Comparison of ENCODE assay signal across 8 cellular contexts in the genomic region with DNA sequence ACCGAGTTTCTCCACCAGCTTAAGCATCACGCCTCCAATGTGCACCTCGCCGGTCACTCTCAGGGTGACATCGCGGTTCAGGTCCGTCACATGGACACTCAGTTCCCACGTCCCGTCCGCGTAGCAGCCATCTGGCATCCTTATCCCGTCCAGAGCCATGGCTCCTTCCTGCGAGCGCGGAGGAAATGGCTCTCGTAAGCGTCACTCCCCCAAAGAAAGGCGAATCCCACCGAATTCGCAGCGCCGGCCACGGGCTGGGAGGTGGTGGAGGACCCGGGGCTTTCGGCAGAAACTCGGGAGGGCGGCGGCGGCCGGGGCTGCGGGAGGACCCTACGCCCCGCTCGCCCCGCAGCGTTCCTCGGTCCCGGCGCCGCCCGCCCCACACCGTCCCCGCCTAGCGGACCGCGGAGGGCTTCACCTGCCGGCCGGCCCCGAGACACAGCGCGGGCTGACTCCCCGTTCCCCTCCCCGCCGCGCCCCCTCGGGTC. TPM values are rescaled to one million over a fixed set of nuclear protein-coding genes. Genes with fewer than 3 reads are reported as not detected.
A peak's percentile ranks its signal among the peaks of the same experiment; 100 is the strongest.
DNase-seq lines count a peak whose midpoint lies in the region; ATAC-seq and TF ChIP-seq lines count a peak whose summit lies in the region.

No MANE protein-coding gene starts in this region.

- no peaks in the 10 kb centered on the region for H4K20me1 ChIP-seq in OCI-LY1 (ENCODE audit: insufficient read depth, low read length)

- H3F3A ChIP-seq in OCI-LY1 (ENCODE audit: insufficient read depth, low read length), result no peaks in the 10 kb centered on the region

- H3K9ac ChIP-seq in OCI-LY1 (ENCODE audit: low read length), result peak overlapping the region; percentile 23; the same call in 1 of the 2 replicates

- H3K4me1 ChIP-seq in HEK293 (ENCODE audit: control insufficient read depth, insufficient read depth, low read length), result peaks cover 17% of the 10 kb centered on the region; the same call in 1 of the 2 replicates
- peaks cover 11% of the 10 kb centered on the region for H3K4me1 ChIP-seq in OCI-LY1 (ENCODE audit: insufficient read depth, low read length, severe bottlenecking)

- peak; percentile 73 for DNase-seq in Daoy (ENCODE audit: low read depth)
- peak in 40 of 56 donors; percentile 13 to 73 (median 43) for DNase-seq in amygdala (lab: John Stamatoyannopoulos, UW)
- DNase-seq in left ventricle myocardium superior, result peak; percentile 70
- peak; percentile 23 to 88 (median 46) for DNase-seq in posterior cingulate gyrus
- DNase-seq in GOT3 (lab: John Stamatoyannopoulos, UW), result no peak

- POLR2A ChIA-PET in HEK293 (lab: Yijun Ruan, JAX), result interaction anchor here (1.0 to 1.3 kb wide), 2 partner anchors 10 to 115 kb away, joined by 3 to 10 read pairs; no protein-coding TSS in a partner anchor

- peak overlapping the region; percentile 97 for H3K27ac ChIP-seq in HEK293 (ENCODE audit: extremely low read depth, low read depth, low read length)
- H3K27ac ChIP-seq in OCI-LY1 (ENCODE audit: low read depth, low read length, poor library complexity, severe bottlenecking), result no peak overlapping the region

- CTCF ChIA-PET in HEK293 (lab: Yijun Ruan, JAX), result interaction anchor here (0.6 kb wide), 1 partner anchor 105 kb away, joined by 6 read pairs; no protein-coding TSS in a partner anchor

- no peak overlapping the region for H2AFZ ChIP-seq in OCI-LY1 (ENCODE audit: low read length)

- intact Hi-C loops in left ventricle myocardium superior (cut with micrococcal nuclease) (loop anchor here (10.0 kb wide), 1 partner anchor 76 kb away; no protein-coding TSS in a partner anchor), posterior cingulate gyrus (cut with DNase I) (loop anchor here (2.0 kb wide), 1 partner anchor 356 kb away; no protein-coding TSS in a partner anchor)

- H3K27me3 ChIP-seq in OCI-LY1 (ENCODE audit: insufficient read depth, low read length), result peaks cover 8% of the 10 kb centered on the region; the same call in 1 of the 2 replicates

- H3K36me3 ChIP-seq in HEK293 (ENCODE audit: control insufficient read depth in 2 of 2, insufficient read depth in 1 of 2, low read length in 2 of 2) (peaks cover 0 to 13% of the 10 kb centered on the region in 2 experiments; a peak in 1 of 3 replicates), OCI-LY1 (ENCODE audit: insufficient read depth, low read length) (no peaks in the 10 kb centered on the region)

- H3K9me2 ChIP-seq in OCI-LY1 (ENCODE audit: low read depth, low read length), result no peaks in the 10 kb centered on the region

- H3K9me3 ChIP-seq in HEK293 (ENCODE audit: control insufficient read depth, insufficient read depth, low read depth, low read length) (no peaks in the 10 kb centered on the region), OCI-LY1 (ENCODE audit: low read length) (no peaks in the 10 kb centered on the region)

- H3K4me3 ChIP-seq in HEK293 (ENCODE audit: low read depth, low read length), result peak overlapping the region; percentile 96
- peak overlapping the region; percentile 65 for H3K4me3 ChIP-seq in OCI-LY1 (ENCODE audit: low read depth, low read length, poor library complexity, severe bottlenecking)

- ATAC-seq in left ventricle myocardium superior, result peak; percentile 67
- ATAC-seq in GM19455 (IDR thresholded peaks at IDR 0.05; ENCODE audit: unreplicated experiment), result no peak

- H3K79me2 ChIP-seq in OCI-LY1 (ENCODE audit: insufficient read depth, low read length), result no peaks in the 10 kb centered on the region

- no peak for TF ChIP-seq CTCF in HEK293 (tag by site-specific recombination; IDR thresholded peaks at IDR 0.05)
- TF ChIP-seq CTCF in OCI-LY1 (IDR thresholded peaks at IDR 0.05; ENCODE audit: low read length), result no peak

- H3K4me2 ChIP-seq in OCI-LY1 (ENCODE audit: low read length), result peak overlapping the region; percentile 86

TF ChIP-seq in HEK293, 187 proteins besides CTCF, POLR2A, EP300 and RAD21 (continues in another document):
- TF ChIP-seq, protein P1, sequence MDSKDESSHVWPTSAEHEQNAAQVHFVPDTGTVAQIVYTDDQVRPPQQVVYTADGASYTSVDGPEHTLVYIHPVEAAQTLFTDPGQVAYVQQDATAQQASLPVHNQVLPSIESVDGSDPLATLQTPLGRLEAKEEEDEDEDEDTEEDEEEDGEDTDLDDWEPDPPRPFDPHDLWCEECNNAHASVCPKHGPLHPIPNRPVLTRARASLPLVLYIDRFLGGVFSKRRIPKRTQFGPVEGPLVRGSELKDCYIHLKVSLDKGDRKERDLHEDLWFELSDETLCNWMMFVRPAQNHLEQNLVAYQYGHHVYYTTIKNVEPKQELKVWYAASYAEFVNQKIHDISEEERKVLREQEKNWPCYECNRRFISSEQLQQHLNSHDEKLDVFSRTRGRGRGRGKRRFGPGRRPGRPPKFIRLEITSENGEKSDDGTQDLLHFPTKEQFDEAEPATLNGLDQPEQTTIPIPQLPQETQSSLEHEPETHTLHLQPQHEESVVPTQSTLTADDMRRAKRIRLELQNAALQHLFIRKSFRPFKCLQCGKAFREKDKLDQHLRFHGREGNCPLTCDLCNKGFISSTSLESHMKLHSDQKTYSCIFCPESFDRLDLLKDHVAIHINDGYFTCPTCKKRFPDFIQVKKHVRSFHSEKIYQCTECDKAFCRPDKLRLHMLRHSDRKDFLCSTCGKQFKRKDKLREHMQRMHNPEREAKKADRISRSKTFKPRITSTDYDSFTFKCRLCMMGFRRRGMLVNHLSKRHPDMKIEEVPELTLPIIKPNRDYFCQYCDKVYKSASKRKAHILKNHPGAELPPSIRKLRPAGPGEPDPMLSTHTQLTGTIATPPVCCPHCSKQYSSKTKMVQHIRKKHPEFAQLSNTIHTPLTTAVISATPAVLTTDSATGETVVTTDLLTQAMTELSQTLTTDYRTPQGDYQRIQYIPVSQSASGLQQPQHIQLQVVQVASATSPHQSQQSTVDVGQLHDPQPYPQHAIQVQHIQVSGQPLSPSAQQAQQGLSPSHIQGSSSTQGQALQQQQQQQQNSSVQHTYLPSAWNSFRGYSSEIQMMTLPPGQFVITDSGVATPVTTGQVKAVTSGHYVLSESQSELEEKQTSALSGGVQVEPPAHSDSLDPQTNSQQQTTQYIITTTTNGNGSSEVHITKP (tag by site-specific recombination; IDR thresholded peaks at IDR 0.05), result no peak; the same call in 1 of the 2 replicates
- TF ChIP-seq ZNF114 (tag by site-specific recombination; IDR thresholded peaks at IDR 0.05), result no peak
- TF ChIP-seq, protein P2, sequence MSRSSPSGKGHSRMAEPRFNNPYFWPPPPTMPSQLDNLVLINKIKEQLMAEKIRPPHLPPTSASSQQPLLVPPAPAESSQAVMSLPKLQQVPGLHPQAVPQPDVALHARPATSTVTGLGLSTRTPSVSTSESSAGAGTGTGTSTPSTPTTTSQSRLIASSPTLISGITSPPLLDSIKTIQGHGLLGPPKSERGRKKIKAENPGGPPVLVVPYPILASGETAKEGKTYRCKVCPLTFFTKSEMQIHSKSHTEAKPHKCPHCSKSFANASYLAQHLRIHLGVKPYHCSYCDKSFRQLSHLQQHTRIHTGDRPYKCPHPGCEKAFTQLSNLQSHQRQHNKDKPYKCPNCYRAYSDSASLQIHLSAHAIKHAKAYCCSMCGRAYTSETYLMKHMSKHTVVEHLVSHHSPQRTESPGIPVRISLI (tag by site-specific recombination; IDR thresholded peaks at IDR 0.05), result no peak
- TF ChIP-seq ZNF121 (tag by site-specific recombination; IDR thresholded peaks at IDR 0.05), result no peak
- no peak for TF ChIP-seq ZFP69B (tag by site-specific recombination; IDR thresholded peaks at IDR 0.05)
- 0 out of 2 replicates have a peak, but pooled peaks have one; percentile 3 for TF ChIP-seq IKZF3 (tag by site-specific recombination; IDR thresholded peaks at IDR 0.05)
- TF ChIP-seq, protein P3, sequence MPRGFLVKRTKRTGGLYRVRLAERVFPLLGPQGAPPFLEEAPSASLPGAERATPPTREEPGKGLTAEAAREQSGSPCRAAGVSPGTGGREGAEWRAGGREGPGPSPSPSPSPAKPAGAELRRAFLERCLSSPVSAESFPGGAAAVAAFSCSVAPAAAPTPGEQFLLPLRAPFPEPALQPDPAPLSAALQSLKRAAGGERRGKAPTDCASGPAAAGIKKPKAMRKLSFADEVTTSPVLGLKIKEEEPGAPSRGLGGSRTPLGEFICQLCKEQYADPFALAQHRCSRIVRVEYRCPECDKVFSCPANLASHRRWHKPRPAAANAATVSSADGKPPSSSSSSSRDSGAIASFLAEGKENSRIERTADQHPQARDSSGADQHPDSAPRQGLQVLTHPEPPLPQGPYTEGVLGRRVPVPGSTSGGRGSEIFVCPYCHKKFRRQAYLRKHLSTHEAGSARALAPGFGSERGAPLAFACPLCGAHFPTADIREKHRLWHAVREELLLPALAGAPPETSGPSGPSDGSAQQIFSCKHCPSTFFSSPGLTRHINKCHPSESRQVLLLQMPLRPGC (tag by site-specific recombination; IDR thresholded peaks at IDR 0.05), result no peak
- TF ChIP-seq, protein P4, sequence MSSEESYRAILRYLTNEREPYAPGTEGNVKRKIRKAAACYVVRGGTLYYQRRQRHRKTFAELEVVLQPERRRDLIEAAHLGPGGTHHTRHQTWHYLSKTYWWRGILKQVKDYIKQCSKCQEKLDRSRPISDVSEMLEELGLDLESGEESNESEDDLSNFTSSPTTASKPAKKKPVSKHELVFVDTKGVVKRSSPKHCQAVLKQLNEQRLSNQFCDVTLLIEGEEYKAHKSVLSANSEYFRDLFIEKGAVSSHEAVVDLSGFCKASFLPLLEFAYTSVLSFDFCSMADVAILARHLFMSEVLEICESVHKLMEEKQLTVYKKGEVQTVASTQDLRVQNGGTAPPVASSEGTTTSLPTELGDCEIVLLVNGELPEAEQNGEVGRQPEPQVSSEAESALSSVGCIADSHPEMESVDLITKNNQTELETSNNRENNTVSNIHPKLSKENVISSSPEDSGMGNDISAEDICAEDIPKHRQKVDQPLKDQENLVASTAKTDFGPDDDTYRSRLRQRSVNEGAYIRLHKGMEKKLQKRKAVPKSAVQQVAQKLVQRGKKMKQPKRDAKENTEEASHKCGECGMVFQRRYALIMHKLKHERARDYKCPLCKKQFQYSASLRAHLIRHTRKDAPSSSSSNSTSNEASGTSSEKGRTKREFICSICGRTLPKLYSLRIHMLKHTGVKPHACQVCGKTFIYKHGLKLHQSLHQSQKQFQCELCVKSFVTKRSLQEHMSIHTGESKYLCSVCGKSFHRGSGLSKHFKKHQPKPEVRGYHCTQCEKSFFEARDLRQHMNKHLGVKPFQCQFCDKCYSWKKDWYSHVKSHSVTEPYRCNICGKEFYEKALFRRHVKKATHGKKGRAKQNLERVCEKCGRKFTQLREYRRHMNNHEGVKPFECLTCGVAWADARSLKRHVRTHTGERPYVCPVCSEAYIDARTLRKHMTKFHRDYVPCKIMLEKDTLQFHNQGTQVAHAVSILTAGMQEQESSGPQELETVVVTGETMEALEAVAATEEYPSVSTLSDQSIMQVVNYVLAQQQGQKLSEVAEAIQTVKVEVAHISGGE (tag by site-specific recombination; conservative IDR thresholded peaks at IDR 0.05; ENCODE audit: low read depth), result peak; percentile 34; the same call in 1 of the 2 replicates
- no peak for TF ChIP-seq ZNF768 (tag by site-specific recombination; IDR thresholded peaks at IDR 0.05)
- TF ChIP-seq ZBTB20 (tag by site-specific recombination; IDR thresholded peaks at IDR 0.05), result peak; percentile 25; the same call in 1 of the 2 replicates
- TF ChIP-seq ZNF138 (tag by site-specific recombination; IDR thresholded peaks at IDR 0.05; ENCODE audit: borderline replicate concordance), result no peak

RNA-seq across cellular contexts. Expression of a gene that starts 0.4 kb away (rescaled TPM):
- 121 and 131 TPM in 2 replicates for total RNA-seq in Daoy (2014; rRNA removed; shearing (Covaris generic))
- total RNA-seq in left ventricle myocardium superior, result 116 TPM
